8 cellular contexts compared by ENCODE assay signal in the genomic region with DNA sequence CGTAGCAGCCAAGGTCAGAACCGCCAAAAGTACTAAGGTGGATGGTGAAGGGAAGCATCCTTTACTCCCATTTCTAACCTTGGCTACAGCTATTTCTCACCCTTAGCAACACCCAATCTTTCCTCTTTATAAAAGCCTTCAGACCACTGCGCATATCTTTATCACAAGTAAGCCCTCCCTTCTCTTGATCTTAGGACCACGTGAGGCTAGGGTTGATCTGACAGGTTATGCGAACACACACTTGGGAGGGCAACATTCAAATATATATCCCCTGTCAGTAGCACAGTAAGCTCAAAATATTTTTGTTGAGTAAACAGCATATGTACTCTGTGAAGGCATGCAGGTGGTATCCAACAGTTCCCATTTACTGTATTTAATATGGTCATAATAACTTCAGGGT. TPM values are rescaled to one million over a fixed set of nuclear protein-coding genes. Genes with fewer than 3 reads are reported as not detected.
DNase-seq lines count a peak whose midpoint lies in the region; ATAC-seq and FAIRE-seq lines count a peak whose summit lies in the region.

No MANE protein-coding gene starts in this region.

- peak overlapping the region; percentile 90 to 96 for H3K27ac Mint-ChIP-seq in T-cell
- peak overlapping the region; percentile 98 for H3K27ac Mint-ChIP-seq in stimulated activated effector memory CD8-positive, alpha-beta T cell treated with anti-CD3 and anti-CD28 coated beads, Interleukin-12 subunit alpha, Interleukin-12 subunit beta, amount 100 ng/mL, for 72 hours

- no peaks in the 10 kb centered on the region for H3K27me3 Mint-ChIP-seq in T-cell

- peak overlapping the region; percentile 87 to 92 (median 88) for H3K4me3 Mint-ChIP-seq in T-cell
- peak overlapping the region; percentile 80 for H3K4me3 Mint-ChIP-seq in stimulated activated effector memory CD8-positive, alpha-beta T cell treated with anti-CD3 and anti-CD28 coated beads, Interleukin-12 subunit alpha, Interleukin-12 subunit beta, amount 100 ng/mL, for 72 hours

- no peak for FAIRE-seq in HTR-8/SVneo (lab: Jason Lieb, UNC)

- peaks cover 25 to 39% (median 34%) of the 10 kb centered on the region in 3 donors for H3K4me1 Mint-ChIP-seq in T-cell
- peaks cover 37% of the 10 kb centered on the region for H3K4me1 Mint-ChIP-seq in stimulated activated effector memory CD8-positive, alpha-beta T cell treated with anti-CD3 and anti-CD28 coated beads, Interleukin-12 subunit alpha, Interleukin-12 subunit beta, amount 100 ng/mL, for 72 hours

- DNase-seq in GM19240 (ENCODE audit: insufficient read length, low spot score) (peak; percentile 10), T-cell (no peak), germinal center (ENCODE audit: low spot score) (peak; percentile 64), NCI-H446 (lab: John Stamatoyannopoulos, UW) (no peak), HTR-8/SVneo (ENCODE audit: insufficient read length, low spot score) (no peak), COLO829 (ENCODE audit: low spot score) (no peak)
- no peak for DNase-seq in stimulated activated effector memory CD8-positive, alpha-beta T cell treated with anti-CD3 and anti-CD28 coated beads, Interleukin-12 subunit alpha, Interleukin-12 subunit beta, amount 100 ng/mL, for 72 hours (ENCODE audit: low spot score in 2 of 2)

- CTCF ChIA-PET in T-cell (lab: Charles Lee): interaction anchor here (0.6 to 1.2 kb wide), 3 partner anchors 20 to 1818 kb away, joined by 3 to 5 read pairs (median 3); no protein-coding TSS in a partner anchor

- H3K9me3 Mint-ChIP-seq in T-cell: no peaks in the 10 kb centered on the region
- no peaks in the 10 kb centered on the region for H3K9me3 Mint-ChIP-seq in stimulated activated effector memory CD8-positive, alpha-beta T cell treated with anti-CD3 and anti-CD28 coated beads, Interleukin-12 subunit alpha, Interleukin-12 subunit beta, amount 100 ng/mL, for 72 hours

- ATAC-seq in T-cell (replicated peaks in 1 of 4) (no peak), GM19023 (IDR thresholded peaks at IDR 0.05; ENCODE audit: unreplicated experiment) (no peak)
- ATAC-seq in stimulated activated effector memory CD8-positive, alpha-beta T cell treated with anti-CD3 and anti-CD28 coated beads, Interleukin-12 subunit alpha, Interleukin-12 subunit beta, amount 100 ng/mL, for 72 hours: no peak

- POLR2A ChIA-PET in T-cell (lab: Charles Lee): interaction anchor here in 1 of 2 donors (0.5 kb wide), 1 partner anchor 149 kb away, joined by 3 read pairs; no protein-coding TSS in a partner anchor

- H3K36me3 Mint-ChIP-seq in T-cell: no peaks in the 10 kb centered on the region
- H3K36me3 Mint-ChIP-seq in stimulated activated effector memory CD8-positive, alpha-beta T cell treated with anti-CD3 and anti-CD28 coated beads, Interleukin-12 subunit alpha, Interleukin-12 subunit beta, amount 100 ng/mL, for 72 hours: peaks cover 5% of the 10 kb centered on the region

RNA-seq across cellular contexts. Expression of gene ARSB, which starts 1.5 kb away (rescaled TPM):
- total RNA-seq in T-cell: 1 to 10 TPM; 5.6 to 7.1 (median 6.9) TPM

Comparison
In these comparisons a context has a peak if more than half of its experiments do, and no peak if none do; other contexts are left out.
1. DNase-seq: peak in GM19240 (single experiment) and germinal center (single experiment); none in T-cell (0 of 34), stimulated activated effector memory CD8-positive, alpha-beta T cell treated with anti-CD3 and anti-CD28 coated beads, Interleukin-12 subunit alpha, Interleukin-12 subunit beta, amount 100 ng/mL, for 72 hours (0 of 2), NCI-H446 (0 of 2), HTR-8/SVneo (single experiment) and COLO829 (single experiment).